In genomic region chr3:113088616-113089015, GRCh38 we compare ENCODE assay signal across 16 cellular contexts.
DNase-seq lines count a peak whose midpoint lies in the region; ATAC-seq and TF ChIP-seq lines count a peak whose summit lies in the region.
"Had no signal": no experiment of that assay in that cellular context is flagged by ENCODE, and none has a peak within 500 bp of the region (broad histone marks: within the 10 kb centered on the region; RNA-seq: fewer than 3 reads in every experiment).

No MANE protein-coding gene starts in this region.

- H4K91ac ChIP-seq in neuronal stem cell (ENCODE audit: low read depth, low read length, poor library complexity), result no peak overlapping the region

- H2AFZ ChIP-seq in neuronal stem cell (ENCODE audit: low read length), result no peak overlapping the region

- TF ChIP-seq CTCF in endodermal cell (conservative IDR thresholded peaks at IDR 0.05), result no peak

- DNase-seq in EL (peak; percentile 33), NCI-H2029 treated with DMSO at 0.1 percent for 48 hours (lab: John Stamatoyannopoulos, UW) (peak; percentile 28), endodermal cell (no peak), neuronal stem cell (ENCODE audit: low spot score) (no peak), A172 (ENCODE audit: low spot score) (no peak), NAMALWA (ENCODE audit: low spot score) (no peak)
- DNase-seq: COR-L47, GDM1, NCI-H1105 treated with DMSO at 0.1 percent for 48 hours, NCI-H1694 treated with DMSO at 0.1 percent for 48 hours, NCI-H2171 treated with DMSO at 0.1 percent for 48 hours, NCI-H524 had no signal

- peak overlapping the region; percentile 12 for H2AK5ac ChIP-seq in neuronal stem cell (ENCODE audit: low read depth, low read length)

- peak overlapping the region; percentile 40 for H2BK120ac ChIP-seq in neuronal stem cell (ENCODE audit: low read depth, low read length)

- H3K36me3 Mint-ChIP-seq in endodermal cell (ENCODE audit: low read depth), result no peaks in the 10 kb centered on the region

- WGBS in endodermal cell (ENCODE audit: insufficient coverage in 1 of 2, insufficient read length in 1 of 2), 2 experiments, result 94 to 96% methylated on average over 7 to 8 of the region's 8 CpGs
- no CpG with 5 or more reads among the region's 8 CpGs for WGBS in neuronal stem cell (ENCODE audit: extremely low coverage in 2 of 2, insufficient read length in 2 of 2, insufficient replicate concordance in 1 of 2), 2 donors

- H3K9ac ChIP-seq in endodermal cell (ENCODE audit: extremely low read depth, low read length, poor library complexity, severe bottlenecking) (no peak overlapping the region), neuronal stem cell (ENCODE audit: low read depth, low read length, poor library complexity) (no peak overlapping the region)
- H3K9ac ChIP-seq: KMS-11 had no signal

- H3K9me3 ChIP-seq in endodermal cell (ENCODE audit: control insufficient read depth, low read length) (no peaks in the 10 kb centered on the region), neuronal stem cell (replicated peaks in 1 of 2; ENCODE audit: control insufficient read depth in 2 of 2, insufficient read depth in 1 of 2, low read depth in 1 of 2, low read length in 2 of 2) (no peaks in the 10 kb centered on the region)

- no peak overlapping the region for H3K4me3 ChIP-seq in endodermal cell (ENCODE audit: low read length)
- H3K4me3 ChIP-seq in neuronal stem cell (ENCODE audit: low read length in 2 of 2), result no peak overlapping the region

- H3K4me2 ChIP-seq in neuronal stem cell (ENCODE audit: insufficient read depth, low read length, poor library complexity, severe bottlenecking), result no peak overlapping the region
- H3K4me2 ChIP-seq: KMS-11 had no signal

- H3K27ac ChIP-seq in endodermal cell (ENCODE audit: low read depth, low read length), result peak overlapping the region; percentile 98
- H3K27ac ChIP-seq in neuronal stem cell (replicated peaks; ENCODE audit: low read length), result peak overlapping the region; percentile 30
- H3K27ac ChIP-seq: KMS-11 had no signal

- H3K14ac ChIP-seq in neuronal stem cell (ENCODE audit: low read length), result no peak overlapping the region

- H3K36me3 ChIP-seq in endodermal cell (ENCODE audit: control insufficient read depth, insufficient read depth, low read length) (no peaks in the 10 kb centered on the region), neuronal stem cell (replicated peaks in 1 of 2; ENCODE audit: control insufficient read depth in 2 of 2, insufficient read depth in 2 of 2, low read length in 2 of 2) (no peaks in the 10 kb centered on the region)

- peaks cover 3% of the 10 kb centered on the region for H3K4me1 Mint-ChIP-seq in endodermal cell

- no peak overlapping the region for H3K23ac ChIP-seq in neuronal stem cell (ENCODE audit: low read depth, low read length, poor library complexity)

- H4K8ac ChIP-seq in neuronal stem cell (ENCODE audit: low read depth, low read length), result no peak overlapping the region

- H3K79me1 ChIP-seq in neuronal stem cell (ENCODE audit: low read depth, low read length), result no peaks in the 10 kb centered on the region

- H3K18ac ChIP-seq in neuronal stem cell (ENCODE audit: low read length), result peak overlapping the region; percentile 11

- no peak overlapping the region for H3K27ac Mint-ChIP-seq in endodermal cell

- H3K27me3 ChIP-seq in endodermal cell (ENCODE audit: control insufficient read depth, insufficient read depth, low read length, poor library complexity, severe bottlenecking) (no peaks in the 10 kb centered on the region), neuronal stem cell (ENCODE audit: control insufficient read depth in 3 of 3, insufficient read depth in 3 of 3, low read depth in 1 of 3, low read length in 3 of 3) (no peaks in the 10 kb centered on the region)

- no peak overlapping the region for H2BK5ac ChIP-seq in neuronal stem cell (ENCODE audit: low read length)

- no peak overlapping the region for H3K4ac ChIP-seq in neuronal stem cell (ENCODE audit: low read length)

- H3K4me3 Mint-ChIP-seq in endodermal cell, result no peak overlapping the region

- H3K9me3 Mint-ChIP-seq in endodermal cell, result no peaks in the 10 kb centered on the region

- no peaks in the 10 kb centered on the region for H3K4me1 ChIP-seq in endodermal cell (ENCODE audit: control insufficient read depth, insufficient read depth, low read length)
- H3K4me1 ChIP-seq in neuronal stem cell (ENCODE audit: control insufficient read depth in 2 of 2, insufficient read depth in 1 of 2, low read depth in 1 of 2, low read length in 2 of 2), result peaks cover 18 to 22% of the 10 kb centered on the region in 2 donors

- peaks cover 2% of the 10 kb centered on the region for H3K27me3 Mint-ChIP-seq in endodermal cell (ENCODE audit: insufficient read depth)

- ATAC-seq in HG03139 (IDR thresholded peaks at IDR 0.05; ENCODE audit: unreplicated experiment), result no peak
- ATAC-seq: Panc1, Right ventricle myocardium inferior had no signal

- no peak overlapping the region for H2BK15ac ChIP-seq in neuronal stem cell (ENCODE audit: low read length)

- H2BK12ac ChIP-seq in neuronal stem cell (ENCODE audit: low read length), result peak overlapping the region; percentile 82

Comparison
In these comparisons a context has a peak if more than half of its experiments do, and no peak if none do; other contexts are left out.
1. DNase-seq: peak in EL (single experiment) and NCI-H2029 treated with DMSO at 0.1 percent for 48 hours (single experiment); none in endodermal cell (single experiment), neuronal stem cell (single experiment), A172 (single experiment) and NAMALWA (single experiment).